Comparison of ENCODE assay signal across 1 cellular context in genomic region chr9:137370865-137371520, GRCh38.
TF ChIP-seq lines count a peak whose summit lies in the region.

No MANE protein-coding gene starts in this region.

TF ChIP-seq in SK-N-SH treated with all-trans-retinoic acid at 6 μM for 48 hours, 23 proteins besides CTCF, POLR2A, EP300 and RAD21 (continued from another document):
- no peak for TF ChIP-seq TSHZ2 (CRISPR knock-in tag; IDR thresholded peaks at IDR 0.05)
- no peak for TF ChIP-seq ARNTL (CRISPR knock-in tag; IDR thresholded peaks at IDR 0.05; ENCODE audit: borderline replicate concordance, low read depth)
- no peak for TF ChIP-seq ZC3H10 (CRISPR knock-in tag; IDR thresholded peaks at IDR 0.05)
- TF ChIP-seq ISL1 (CRISPR knock-in tag; IDR thresholded peaks at IDR 0.05) = no peak
- no peak for TF ChIP-seq ZFP30 (CRISPR knock-in tag; IDR thresholded peaks at IDR 0.05)
- TF ChIP-seq ZNF565 (CRISPR knock-in tag; conservative IDR thresholded peaks at IDR 0.05; ENCODE audit: low read depth) = no peak
- TF ChIP-seq SNAI2 (CRISPR knock-in tag; IDR thresholded peaks at IDR 0.05) = no peak
- no peak for TF ChIP-seq POU6F1 (CRISPR knock-in tag; IDR thresholded peaks at IDR 0.05; ENCODE audit: borderline replicate concordance, low read depth)
